Comparison of ENCODE assay signal across 11 cellular contexts in genomic region chr1:220219865-220220698, GRCh38. TPM values are rescaled to one million over a fixed set of nuclear protein-coding genes. Genes with fewer than 3 reads are reported as not detected.
DNase-seq lines count a peak whose midpoint lies in the region; ATAC-seq, FAIRE-seq and TF ChIP-seq lines count a peak whose summit lies in the region.
"Had no signal": no experiment of that assay in that cellular context is flagged by ENCODE, and none has a peak within 500 bp of the region (broad histone marks: within the 10 kb centered on the region; RNA-seq: fewer than 3 reads in every experiment).

No MANE protein-coding gene starts in this region.

- TF ChIP-seq POLR2A in GM12891 (IDR thresholded peaks at IDR 0.05; ENCODE audit: low read depth, low read length), result peak; percentile 68

- H3K27ac Mint-ChIP-seq in activated T-helper 17 cell treated with anti-CD3 and anti-CD28 coated beads, Interleukin-2, amount 50 U/mL, for 72 hours, result peak overlapping the region; percentile 8
- no peak overlapping the region for H3K27ac Mint-ChIP-seq in activated T-cell treated with anti-CD3 and anti-CD28 coated beads, Interleukin-2, amount 50 U/mL, for 72 hours

- DNase-seq in GM12891 (ENCODE audit: insufficient read length, low spot score) (no peak), NCI-H1048 (lab: John Stamatoyannopoulos, UW) (no peak)
- no peak for DNase-seq in activated T-cell treated with anti-CD3 and anti-CD28 coated beads, Interleukin-2, amount 50 U/mL, for 72 hours
- DNase-seq in activated CD4-positive, alpha-beta T cell treated with anti-CD3 and anti-CD28 coated beads for 48 hours, result no peak
- DNase-seq: activated CD4-positive, alpha-beta T cell treated with anti-CD3 and anti-CD28 coated beads, Interleukin-2, amount 50 U/mL, for 4 hours; DMS79 had no signal

- ATAC-seq in GM19395 (IDR thresholded peaks at IDR 0.05; ENCODE audit: unreplicated experiment) (peak; percentile 39), HG02973 (IDR thresholded peaks at IDR 0.05; ENCODE audit: unreplicated experiment) (peak; percentile 58), HG03175 (IDR thresholded peaks at IDR 0.05; ENCODE audit: unreplicated experiment) (no peak)
- peak; percentile 48 for ATAC-seq in activated T-helper 17 cell treated with anti-CD3 and anti-CD28 coated beads, Interleukin-2, amount 50 U/mL, for 72 hours (replicated peaks)
- ATAC-seq in activated T-cell treated with anti-CD3 and anti-CD28 coated beads, Interleukin-2, amount 50 U/mL, for 72 hours (replicated peaks in 1 of 2), result no peak

- no peaks in the 10 kb centered on the region for H3K27me3 Mint-ChIP-seq in activated T-helper 17 cell treated with anti-CD3 and anti-CD28 coated beads, Interleukin-2, amount 50 U/mL, for 72 hours
- H3K27me3 Mint-ChIP-seq in activated T-cell treated with anti-CD3 and anti-CD28 coated beads, Interleukin-2, amount 50 U/mL, for 72 hours (ENCODE audit: low read depth), result no peaks in the 10 kb centered on the region

- peaks cover 16% of the 10 kb centered on the region for H3K36me3 Mint-ChIP-seq in activated T-helper 17 cell treated with anti-CD3 and anti-CD28 coated beads, Interleukin-2, amount 50 U/mL, for 72 hours (ENCODE audit: low read depth)
- H3K36me3 Mint-ChIP-seq in activated T-cell treated with anti-CD3 and anti-CD28 coated beads, Interleukin-2, amount 50 U/mL, for 72 hours (ENCODE audit: insufficient read depth in 2 of 2), result peaks cover 1 to 3% of the 10 kb centered on the region in 2 donors

- H3K9me3 Mint-ChIP-seq in activated T-helper 17 cell treated with anti-CD3 and anti-CD28 coated beads, Interleukin-2, amount 50 U/mL, for 72 hours, result no peaks in the 10 kb centered on the region
- H3K9me3 Mint-ChIP-seq in activated T-cell treated with anti-CD3 and anti-CD28 coated beads, Interleukin-2, amount 50 U/mL, for 72 hours, result no peaks in the 10 kb centered on the region

- FAIRE-seq in GM12891 (lab: Jason Lieb, UNC), result peak; percentile 72
- FAIRE-seq: colon had no signal

- H3K4me1 Mint-ChIP-seq in activated T-helper 17 cell treated with anti-CD3 and anti-CD28 coated beads, Interleukin-2, amount 50 U/mL, for 72 hours, result peaks cover 32% of the 10 kb centered on the region
- peaks cover 40% of the 10 kb centered on the region for H3K4me1 Mint-ChIP-seq in activated T-cell treated with anti-CD3 and anti-CD28 coated beads, Interleukin-2, amount 50 U/mL, for 72 hours (ENCODE audit: low read depth)

- H3K4me3 Mint-ChIP-seq in activated T-helper 17 cell treated with anti-CD3 and anti-CD28 coated beads, Interleukin-2, amount 50 U/mL, for 72 hours, result peak overlapping the region; percentile 11
- H3K4me3 Mint-ChIP-seq in activated T-cell treated with anti-CD3 and anti-CD28 coated beads, Interleukin-2, amount 50 U/mL, for 72 hours, result no peak overlapping the region

TF ChIP-seq in GM12891, 5 proteins besides CTCF, POLR2A, EP300 and RAD21:
- peak; percentile 62; the same call in 1 of the 2 replicates for TF ChIP-seq TAF1 (IDR thresholded peaks at IDR 0.05; ENCODE audit: low read depth, low read length)
- TF ChIP-seq POU2F2 (IDR thresholded peaks at IDR 0.05; ENCODE audit: low read depth, low read length), result peak; percentile 90; the same call in 1 of the 2 replicates
- TF ChIP-seq SPI1 (IDR thresholded peaks at IDR 0.05; ENCODE audit: low read depth, low read length), result no peak
- peak; percentile 73; the same call in 1 of the 2 replicates for TF ChIP-seq POLR2AphosphoS5 (IDR thresholded peaks at IDR 0.05; ENCODE audit: low read depth, low read length)
- no peak for TF ChIP-seq PAX5 (IDR thresholded peaks at IDR 0.05; ENCODE audit: insufficient read depth, low read length, severe bottlenecking)

RNA-seq across cellular contexts. Expression of gene RAB3GAP2, which starts 52.2 kb away (rescaled TPM):
- 14.1 TPM for polyA plus RNA-seq in GM12891 (2012; ENCODE audit: low read depth, missing spikeins)
- total RNA-seq in activated T-helper 17 cell treated with anti-CD3 and anti-CD28 coated beads, Interleukin-2, amount 50 U/mL, for 72 hours, result 10 to 100 TPM; 50.1 to 50.5 TPM
- total RNA-seq in activated T-cell treated with anti-CD3 and anti-CD28 coated beads, Interleukin-2, amount 50 U/mL, for 72 hours, result 10 to 100 TPM; 62.9 to 66.0 TPM

Comparison
In these comparisons a context has a peak if more than half of its experiments do, and no peak if none do; other contexts are left out.
1. ATAC-seq: peak in GM19395 (single experiment), HG02973 (single experiment) and activated T-helper 17 cell treated with anti-CD3 and anti-CD28 coated beads, Interleukin-2, amount 50 U/mL, for 72 hours (single experiment); none in HG03175 (single experiment) and activated T-cell treated with anti-CD3 and anti-CD28 coated beads, Interleukin-2, amount 50 U/mL, for 72 hours (0 of 2).